ENCODE assay signal across 1 cellular context in the genomic region with DNA sequence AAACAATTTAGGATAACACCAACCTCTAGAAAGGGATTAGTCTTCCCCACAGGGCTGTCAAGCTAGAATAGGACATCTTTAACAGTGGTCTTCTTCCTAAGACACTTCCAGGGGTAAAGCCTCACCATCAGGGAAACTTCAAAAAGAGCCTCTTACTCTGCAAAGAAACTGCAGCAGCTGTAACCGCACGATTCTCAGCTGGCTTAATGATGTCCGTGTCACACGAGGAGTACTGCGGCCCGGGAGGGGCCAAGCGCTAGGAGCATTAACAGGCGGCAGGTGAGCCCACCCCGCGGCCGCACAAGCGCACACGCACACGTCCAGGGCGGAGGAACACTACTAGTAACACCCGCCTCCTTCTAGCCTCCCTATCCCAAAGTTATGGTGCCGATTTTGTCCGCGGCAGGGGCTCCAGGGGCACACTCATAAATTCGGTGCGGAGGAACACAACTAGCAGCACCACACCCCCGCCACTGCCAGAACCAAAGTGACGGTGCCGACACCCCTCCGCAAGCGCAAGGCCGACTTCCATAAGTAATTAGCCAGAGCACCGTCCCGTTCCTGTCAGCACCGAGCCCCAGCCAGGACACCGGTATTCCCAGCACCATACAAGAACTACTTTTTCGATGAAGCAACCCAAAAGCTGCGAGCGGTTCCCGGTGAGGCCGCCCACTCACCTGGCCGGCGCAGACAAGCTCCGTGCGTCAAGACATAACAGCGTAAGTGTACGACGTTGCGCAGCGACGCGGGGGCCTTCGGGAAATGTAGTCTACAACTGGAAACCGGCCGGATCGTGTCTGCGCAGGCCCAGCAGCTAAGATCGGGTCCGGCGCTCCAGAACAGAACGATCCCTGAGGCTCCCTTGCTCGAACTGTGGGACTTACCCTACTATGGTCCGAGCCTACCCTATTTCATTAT.
TF ChIP-seq lines count a peak whose summit lies in the region.

A gene (plus strand): TSS at position 813 of the 918 bp plus-strand sequence. CDS start 3,572 bp downstream, outside the sequence.
A gene (minus strand): TSS at position 729 of the 918 bp plus-strand sequence. CDS start 8,116 bp downstream, outside the sequence.

TF ChIP-seq in H1, 55 proteins besides CTCF, POLR2A, EP300 and RAD21 (continued from another document):
- TF ChIP-seq, protein P1, sequence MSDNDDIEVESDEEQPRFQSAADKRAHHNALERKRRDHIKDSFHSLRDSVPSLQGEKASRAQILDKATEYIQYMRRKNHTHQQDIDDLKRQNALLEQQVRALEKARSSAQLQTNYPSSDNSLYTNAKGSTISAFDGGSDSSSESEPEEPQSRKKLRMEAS (IDR thresholded peaks at IDR 0.05) = peak; percentile 55
- TF ChIP-seq JUN (IDR thresholded peaks at IDR 0.05; ENCODE audit: low read depth, low read length) (peak; percentile 13; the same call in 1 of the 2 replicates), ZNF274 (IDR thresholded peaks at IDR 0.05; ENCODE audit: borderline replicate concordance, extremely low read depth, low read length) (no peak), KDM4A (IDR thresholded peaks at IDR 0.05; ENCODE audit: low read depth, low read length, severe bottlenecking) (peak; percentile 83), TCF12 (IDR thresholded peaks at IDR 0.05; ENCODE audit: low read depth, low read length) (no peak), KDM1A (IDR thresholded peaks at IDR 0.05; ENCODE audit: borderline replicate concordance, low read length) (no peak), RFX5 (IDR thresholded peaks at IDR 0.05; ENCODE audit: borderline replicate concordance, low read depth, low read length) (no peak), RBBP5 (IDR thresholded peaks at IDR 0.05; ENCODE audit: borderline replicate concordance, low read depth, low read length) (peak; percentile 70; the same call in 1 of the 2 replicates), TAF1 (IDR thresholded peaks at IDR 0.05; ENCODE audit: low read depth, low read length) (peak; percentile 79), CHD1 (IDR thresholded peaks at IDR 0.05; ENCODE audit: low read depth, low read length) (no peak), HDAC2 (IDR thresholded peaks at IDR 0.05; ENCODE audit: borderline replicate concordance in 1 of 2, low read depth in 2 of 2, low read length in 2 of 2) (peak in 1 of 2 experiments; percentile 42; a peak in 1 of 4 replicates), TAF7 (optimal IDR thresholded peaks at IDR 0.05; ENCODE audit: borderline replicate concordance, low read depth, low read length) (peak; percentile 31), TEAD4 (IDR thresholded peaks at IDR 0.05; ENCODE audit: low read depth, low read length) (no peak), JUND (IDR thresholded peaks at IDR 0.05; ENCODE audit: low read length) (peak; percentile 56; the same call in 1 of the 2 replicates), MAFK (IDR thresholded peaks at IDR 0.05; ENCODE audit: low read depth, low read length) (no peak), SP4 (IDR thresholded peaks at IDR 0.05; ENCODE audit: low read length) (no peak), CBX8 (IDR thresholded peaks at IDR 0.05; ENCODE audit: borderline replicate concordance, low read depth, low read length) (no peak), TBP (IDR thresholded peaks at IDR 0.05; ENCODE audit: low read depth, low read length) (peak; percentile 45; the same call in 1 of the 2 replicates), SIN3A (conservative IDR thresholded peaks at IDR 0.05 in 1 of 2, IDR thresholded peaks at IDR 0.05 in 1 of 2; ENCODE audit: low read depth in 1 of 2, low read length in 2 of 2) (peak in 1 of 2 experiments; percentile 5; a peak in 1 of 4 replicates), PHF8 (conservative IDR thresholded peaks at IDR 0.05; ENCODE audit: low read depth, low read length) (peak; percentile 75), SUZ12 (IDR thresholded peaks at IDR 0.05; ENCODE audit: low read length) (no peak), NANOG (IDR thresholded peaks at IDR 0.05; ENCODE audit: insufficient read depth, low read depth, low read length, poor library complexity, severe bottlenecking) (no peak), SP1 (IDR thresholded peaks at IDR 0.05; ENCODE audit: low read depth, low read length) (0 out of 2 replicates have a peak, but pooled peaks have one; percentile 16), CEBPB (IDR thresholded peaks at IDR 0.05; ENCODE audit: low read depth, low read length) (peak; percentile 92), BRCA1 (IDR thresholded peaks at IDR 0.05; ENCODE audit: low read depth, low read length) (0 out of 2 replicates have a peak, but pooled peaks have one; percentile 8), EGR1 (IDR thresholded peaks at IDR 0.05; ENCODE audit: borderline replicate concordance, low read depth, low read length) (peak; percentile 94), SAP30 (IDR thresholded peaks at IDR 0.05; ENCODE audit: insufficient read depth, insufficient replicate concordance, low read length) (peak; percentile 67), CREB1 (IDR thresholded peaks at IDR 0.05) (peak; percentile 94), BCL11A (IDR thresholded peaks at IDR 0.05; ENCODE audit: low read depth in 2 of 2, low read length in 2 of 2) (no peak), CHD2 (IDR thresholded peaks at IDR 0.05; ENCODE audit: low read length) (peak; percentile 79), NRF1 (IDR thresholded peaks at IDR 0.05; ENCODE audit: low read depth, low read length) (peak; percentile 62), ASH2L (IDR thresholded peaks at IDR 0.05; ENCODE audit: low read length) (peak; percentile 83), POU5F1 (IDR thresholded peaks at IDR 0.05; ENCODE audit: low read depth, low read length) (no peak)
- TF ChIP-seq, protein P2, sequence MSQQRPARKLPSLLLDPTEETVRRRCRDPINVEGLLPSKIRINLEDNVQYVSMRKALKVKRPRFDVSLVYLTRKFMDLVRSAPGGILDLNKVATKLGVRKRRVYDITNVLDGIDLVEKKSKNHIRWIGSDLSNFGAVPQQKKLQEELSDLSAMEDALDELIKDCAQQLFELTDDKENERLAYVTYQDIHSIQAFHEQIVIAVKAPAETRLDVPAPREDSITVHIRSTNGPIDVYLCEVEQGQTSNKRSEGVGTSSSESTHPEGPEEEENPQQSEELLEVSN (IDR thresholded peaks at IDR 0.05) = no peak
- TF ChIP-seq, protein P3, sequence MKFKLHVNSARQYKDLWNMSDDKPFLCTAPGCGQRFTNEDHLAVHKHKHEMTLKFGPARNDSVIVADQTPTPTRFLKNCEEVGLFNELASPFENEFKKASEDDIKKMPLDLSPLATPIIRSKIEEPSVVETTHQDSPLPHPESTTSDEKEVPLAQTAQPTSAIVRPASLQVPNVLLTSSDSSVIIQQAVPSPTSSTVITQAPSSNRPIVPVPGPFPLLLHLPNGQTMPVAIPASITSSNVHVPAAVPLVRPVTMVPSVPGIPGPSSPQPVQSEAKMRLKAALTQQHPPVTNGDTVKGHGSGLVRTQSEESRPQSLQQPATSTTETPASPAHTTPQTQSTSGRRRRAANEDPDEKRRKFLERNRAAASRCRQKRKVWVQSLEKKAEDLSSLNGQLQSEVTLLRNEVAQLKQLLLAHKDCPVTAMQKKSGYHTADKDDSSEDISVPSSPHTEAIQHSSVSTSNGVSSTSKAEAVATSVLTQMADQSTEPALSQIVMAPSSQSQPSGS (IDR thresholded peaks at IDR 0.05; ENCODE audit: low read length) = 0 out of 2 replicates have a peak, but pooled peaks have one; percentile 56
- TF ChIP-seq, protein P4, sequence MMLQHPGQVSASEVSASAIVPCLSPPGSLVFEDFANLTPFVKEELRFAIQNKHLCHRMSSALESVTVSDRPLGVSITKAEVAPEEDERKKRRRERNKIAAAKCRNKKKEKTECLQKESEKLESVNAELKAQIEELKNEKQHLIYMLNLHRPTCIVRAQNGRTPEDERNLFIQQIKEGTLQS (IDR thresholded peaks at IDR 0.05; ENCODE audit: insufficient read depth, low read depth, low read length) = peak; percentile 66
